In genomic region chr15:43795197-43795596, GRCh38 we compare ENCODE assay signal across 1 cellular context.
TF ChIP-seq lines count a peak whose summit lies in the region.

No MANE protein-coding gene starts in this region.

TF ChIP-seq in K562, 482 proteins besides CTCF, POLR2A, EP300 and RAD21:
- TF ChIP-seq ZNF347 (CRISPR knock-in tag; IDR thresholded peaks at IDR 0.05; ENCODE audit: low read depth) (no peak), ZNF140 (CRISPR knock-in tag; IDR thresholded peaks at IDR 0.05) (no peak), CHD4 (IDR thresholded peaks at IDR 0.05; ENCODE audit: insufficient read depth, insufficient replicate concordance, low read depth, low read length, poor library complexity, severe bottlenecking) (no peak), ZBTB9 (CRISPR knock-in tag; IDR thresholded peaks at IDR 0.05) (no peak), CEBPZ (IDR thresholded peaks at IDR 0.05; ENCODE audit: borderline replicate concordance, low read depth, low read length) (no peak), ZNF398 (CRISPR knock-in tag; IDR thresholded peaks at IDR 0.05) (no peak), KDM5B (IDR thresholded peaks at IDR 0.05; ENCODE audit: insufficient replicate concordance, low read depth, low read length) (peak; percentile 26), ZNF354B (CRISPR knock-in tag; IDR thresholded peaks at IDR 0.05) (no peak), CBX5 (IDR thresholded peaks at IDR 0.05; ENCODE audit: borderline replicate concordance, low read depth) (no peak), HDAC3 (IDR thresholded peaks at IDR 0.05; ENCODE audit: borderline replicate concordance, partially characterized antibody) (no peak), PHB (CRISPR knock-in tag; IDR thresholded peaks at IDR 0.05) (no peak), PML (IDR thresholded peaks at IDR 0.05; ENCODE audit: low read length) (0 out of 2 replicates have a peak, but pooled peaks have one; percentile 9), SUPT5H (IDR thresholded peaks at IDR 0.05) (peak; percentile 24; the same call in 1 of the 2 replicates), MYNN (IDR thresholded peaks at IDR 0.05) (0 out of 2 replicates have a peak, but pooled peaks have one; percentile 16), MYNN (CRISPR knock-in tag; IDR thresholded peaks at IDR 0.05) (no peak), PATZ1 (CRISPR knock-in tag; IDR thresholded peaks at IDR 0.05; ENCODE audit: borderline replicate concordance) (no peak), FOXP4 (CRISPR knock-in tag; IDR thresholded peaks at IDR 0.05; ENCODE audit: borderline replicate concordance) (no peak), ASH1L (IDR thresholded peaks at IDR 0.05; ENCODE audit: borderline replicate concordance, low read depth, partially characterized antibody) (no peak), ETS2 (tag; IDR thresholded peaks at IDR 0.05; ENCODE audit: borderline replicate concordance, poor library complexity, severe bottlenecking) (no peak), ATF2 (CRISPR knock-in tag; IDR thresholded peaks at IDR 0.05) (no peak), ZNF512 (tag; IDR thresholded peaks at IDR 0.05) (no peak), THRB (CRISPR knock-in tag; conservative IDR thresholded peaks at IDR 0.05) (0 out of 2 replicates have a peak, but pooled peaks have one; percentile 3), TCF3 (CRISPR knock-in tag; IDR thresholded peaks at IDR 0.05) (no peak), CXXC5 (CRISPR knock-in tag; IDR thresholded peaks at IDR 0.05) (no peak), RBM14 (IDR thresholded peaks at IDR 0.05; ENCODE audit: borderline replicate concordance, insufficient read depth, low read depth, low read length) (no peak), EP400 (IDR thresholded peaks at IDR 0.05) (no peak), SRSF7 (optimal IDR thresholded peaks at IDR 0.05; ENCODE audit: low read depth, low read length) (no peak), POLR2AphosphoS2 (IDR thresholded peaks at IDR 0.05; ENCODE audit: low read length) (0 out of 2 replicates have a peak, but pooled peaks have one; percentile 61), HINFP (tag; conservative IDR thresholded peaks at IDR 0.05; ENCODE audit: low read depth) (no peak)
